13 cellular contexts compared by ENCODE assay signal in genomic region chr4:53508446-53508845, GRCh38.
DNase-seq lines count a peak whose midpoint lies in the region; ATAC-seq and TF ChIP-seq lines count a peak whose summit lies in the region.
"Had no signal": no experiment of that assay in that cellular context is flagged by ENCODE, and none has a peak within 500 bp of the region (broad histone marks: within the 10 kb centered on the region; RNA-seq: fewer than 3 reads in every experiment).

No MANE protein-coding gene starts in this region.

- peak overlapping the region; percentile 85 for H3K9ac ChIP-seq in adipocyte (ENCODE audit: low read length)

- no peaks in the 10 kb centered on the region for H4K20me1 ChIP-seq in GM23338 (replicated peaks; ENCODE audit: insufficient read depth)

- H3K79me2 ChIP-seq in GM23338 (replicated peaks; ENCODE audit: insufficient read depth) = no peaks in the 10 kb centered on the region

- no peaks in the 10 kb centered on the region for H3K4me1 Mint-ChIP-seq in GM23338
- H3K4me1 Mint-ChIP-seq: activated naive CD8-positive, alpha-beta T cell treated with anti-CD3 and anti-CD28 coated beads, Interleukin-2, amount 10 ng/mL, durations not matched to agents 7 days and 5 days had no signal

- H3K4me3 ChIP-seq in GM23338 (no peak overlapping the region), adipocyte (ENCODE audit: low read length) (peak overlapping the region; percentile 66)
- H3K4me3 ChIP-seq: uterus had no signal

- no peak for ATAC-seq in GM23338
- ATAC-seq in HG03108 (IDR thresholded peaks at IDR 0.05; ENCODE audit: unreplicated experiment) = no peak
- ATAC-seq in foreskin keratinocyte = no peak
- ATAC-seq: T-helper 17 cell had no signal

- H3K27me3 ChIP-seq in GM23338 (ENCODE audit: insufficient read depth) (no peaks in the 10 kb centered on the region), adipocyte (replicated peaks; ENCODE audit: control insufficient read depth, insufficient read depth, low read length) (no peaks in the 10 kb centered on the region), foreskin keratinocyte (peaks cover 2% of the 10 kb centered on the region)
- H3K27me3 ChIP-seq: uterus had no signal

- DNase-seq in A172 (ENCODE audit: low spot score) (peak; percentile 40), GM23338 (ENCODE audit: low spot score) (no peak), adipocyte (ENCODE audit: low read depth) (peak; percentile 63), iris pigment epithelial cell (ENCODE audit: low read depth) (peak; percentile 79), foreskin keratinocyte (no peak)
- DNase-seq in stimulated activated CD4-positive, alpha-beta T cell treated with anti-CD3 and anti-CD28 coated beads, Interleukin-2, amount 100 ng/mL, for 24 hours = no peak
- DNase-seq in activated naive CD4-positive, alpha-beta T cell treated with anti-CD3 and anti-CD28 coated beads, Interleukin-2, amount 50 U/mL, for 16 hours = no peak
- DNase-seq: activated naive CD8-positive, alpha-beta T cell treated with anti-CD3 and anti-CD28 coated beads, Interleukin-2, amount 10 ng/mL, durations not matched to agents 7 days and 5 days; NCI-H1436; T-helper 17 cell; uterus had no signal

- no peak overlapping the region for H3K4me2 ChIP-seq in GM23338

- no peak overlapping the region for H3K27ac Mint-ChIP-seq in GM23338
- H3K27ac Mint-ChIP-seq: activated naive CD8-positive, alpha-beta T cell treated with anti-CD3 and anti-CD28 coated beads, Interleukin-2, amount 10 ng/mL, durations not matched to agents 7 days and 5 days; T-helper 17 cell had no signal

- no peaks in the 10 kb centered on the region; the same call in 2 of the 3 replicates for H3K9me3 Mint-ChIP-seq in GM23338
- H3K9me3 Mint-ChIP-seq: activated naive CD8-positive, alpha-beta T cell treated with anti-CD3 and anti-CD28 coated beads, Interleukin-2, amount 10 ng/mL, durations not matched to agents 7 days and 5 days had no signal

- H3K27ac ChIP-seq in GM23338 (ENCODE audit: low read depth) = no peak overlapping the region
- H3K27ac ChIP-seq in foreskin keratinocyte = no peak overlapping the region
- H3K27ac ChIP-seq: C4-2B, uterus had no signal

- no peaks in the 10 kb centered on the region for H3F3A ChIP-seq in GM23338 (replicated peaks; ENCODE audit: low read depth)

- peaks cover 2% of the 10 kb centered on the region for H3K27me3 Mint-ChIP-seq in GM23338 (ENCODE audit: insufficient read depth, low read depth, poor library complexity)

- H3K9me3 ChIP-seq in adipocyte (ENCODE audit: control insufficient read depth, low read length) = no peaks in the 10 kb centered on the region
- H3K9me3 ChIP-seq: uterus had no signal

- peaks cover 10% of the 10 kb centered on the region for H3K9me2 ChIP-seq in GM23338 (ENCODE audit: insufficient read depth)

- no peak for TF ChIP-seq CTCF in GM23338 (conservative IDR thresholded peaks at IDR 0.05; ENCODE audit: low read depth in 2 of 2)
- no peak for TF ChIP-seq CTCF in foreskin keratinocyte (conservative IDR thresholded peaks at IDR 0.05)

- H3K36me3 Mint-ChIP-seq in GM23338 (ENCODE audit: low read depth) = no peaks in the 10 kb centered on the region
- H3K36me3 Mint-ChIP-seq: activated naive CD8-positive, alpha-beta T cell treated with anti-CD3 and anti-CD28 coated beads, Interleukin-2, amount 10 ng/mL, durations not matched to agents 7 days and 5 days had no signal

- H2AFZ ChIP-seq in GM23338 = 0 out of 2 replicates have a peak overlapping the region, but pooled peaks have one; percentile 18

- no peaks in the 10 kb centered on the region for H3K4me1 ChIP-seq in GM23338 (ENCODE audit: insufficient read depth)
- peaks cover 48% of the 10 kb centered on the region for H3K4me1 ChIP-seq in adipocyte (ENCODE audit: control insufficient read depth, insufficient read depth, low read length)
- H3K4me1 ChIP-seq in foreskin keratinocyte = no peaks in the 10 kb centered on the region

- H3K36me3 ChIP-seq in GM23338 (ENCODE audit: insufficient read depth) (no peaks in the 10 kb centered on the region), adipocyte (ENCODE audit: control insufficient read depth, insufficient read depth, low read length, severe bottlenecking) (no peaks in the 10 kb centered on the region)
- H3K36me3 ChIP-seq: uterus had no signal

- no peak overlapping the region for H3K4me3 Mint-ChIP-seq in GM23338
- H3K4me3 Mint-ChIP-seq: activated naive CD8-positive, alpha-beta T cell treated with anti-CD3 and anti-CD28 coated beads, Interleukin-2, amount 10 ng/mL, durations not matched to agents 7 days and 5 days; T-helper 17 cell had no signal

TF ChIP-seq in GM23338, 12 proteins besides CTCF, POLR2A, EP300 and RAD21 (continues in another document):
- no peak for TF ChIP-seq ZNF331 (CRISPR knock-in tag; IDR thresholded peaks at IDR 0.05; ENCODE audit: low read depth)
- no peak for TF ChIP-seq STAT1 (IDR thresholded peaks at IDR 0.05; ENCODE audit: unreplicated experiment)
- TF ChIP-seq EZH2phosphoT487 (IDR thresholded peaks at IDR 0.05; ENCODE audit: unreplicated experiment) = no peak
- no peak for TF ChIP-seq REST (IDR thresholded peaks at IDR 0.05; ENCODE audit: unreplicated experiment)
- no peak for TF ChIP-seq POLR2AphosphoS5 (IDR thresholded peaks at IDR 0.05; ENCODE audit: low read depth)
- TF ChIP-seq EZH2 (IDR thresholded peaks at IDR 0.05; ENCODE audit: low read depth, unreplicated experiment) = no peak

Comparison
In these comparisons a context has a peak if more than half of its experiments do, and no peak if none do; other contexts are left out.
1. DNase-seq: peak in A172 (single experiment), adipocyte (single experiment) and iris pigment epithelial cell (single experiment); none in GM23338 (single experiment), stimulated activated CD4-positive, alpha-beta T cell treated with anti-CD3 and anti-CD28 coated beads, Interleukin-2, amount 100 ng/mL, for 24 hours (0 of 2), activated naive CD4-positive, alpha-beta T cell treated with anti-CD3 and anti-CD28 coated beads, Interleukin-2, amount 50 U/mL, for 16 hours (single experiment) and foreskin keratinocyte (0 of 2).